Comparison of ENCODE assay signal across 8 cellular contexts in the genomic region with DNA sequence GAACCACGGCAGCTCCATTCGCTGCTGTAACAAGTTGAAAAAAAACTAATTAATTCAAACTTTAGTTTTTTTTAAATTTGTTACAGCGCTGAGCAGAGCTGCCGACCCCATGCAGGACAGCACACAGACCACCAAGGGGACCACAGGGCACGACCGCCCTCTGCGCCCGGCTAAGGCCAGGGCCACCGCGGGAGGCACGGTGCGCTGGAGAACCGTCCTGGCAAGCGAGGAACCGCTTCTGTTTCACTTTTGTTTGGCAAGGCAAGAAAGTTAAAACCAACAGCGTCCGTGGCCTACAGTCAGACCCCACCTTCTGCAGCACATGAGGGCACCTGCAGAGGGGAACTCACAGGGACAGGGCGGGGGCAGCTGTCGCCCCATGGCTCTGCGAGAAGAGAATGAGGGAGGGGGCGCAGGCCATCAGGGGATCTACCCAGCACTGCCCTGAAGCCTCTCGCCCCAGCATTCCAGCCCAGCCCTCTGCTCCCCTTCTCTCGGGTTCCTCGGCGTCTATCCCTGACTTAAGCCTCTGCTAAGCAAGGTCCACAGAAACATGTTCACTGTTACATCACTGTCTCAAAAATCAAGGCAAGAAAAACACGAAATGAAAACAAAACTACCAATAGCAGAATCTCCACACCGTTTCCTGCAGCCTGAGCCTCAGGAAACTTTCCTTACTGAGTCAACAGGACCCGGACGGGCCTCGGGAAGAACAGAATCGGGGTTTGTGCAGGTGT.
DNase-seq lines count a peak whose midpoint lies in the region; ATAC-seq and TF ChIP-seq lines count a peak whose summit lies in the region.

No MANE protein-coding gene starts in this region.

- peak overlapping the region; percentile 84 for H3K27ac Mint-ChIP-seq in activated T-helper 2 cell treated with anti-CD3 and anti-CD28 coated beads, Interferon-gamma antibody, Interleukin-2, Interleukin-4, amounts not matched to agents 10 μg/mL and 5 μg/mL and 100 μg/mL, durations not matched to agents 14 hours and 24 hours and 36 hours

- peak overlapping the region; percentile 82 for H3K4me3 Mint-ChIP-seq in activated T-helper 2 cell treated with anti-CD3 and anti-CD28 coated beads, Interferon-gamma antibody, Interleukin-2, Interleukin-4, amounts not matched to agents 10 μg/mL and 5 μg/mL and 100 μg/mL, durations not matched to agents 14 hours and 24 hours and 36 hours (ENCODE audit: low read depth)

- no peaks in the 10 kb centered on the region for H3K4me1 Mint-ChIP-seq in activated T-helper 2 cell treated with anti-CD3 and anti-CD28 coated beads, Interferon-gamma antibody, Interleukin-2, Interleukin-4, amounts not matched to agents 10 μg/mL and 5 μg/mL and 100 μg/mL, durations not matched to agents 14 hours and 24 hours and 36 hours (ENCODE audit: low read depth)

- H3K27me3 ChIP-seq in GM06990 (replicated peaks; ENCODE audit: control insufficient read depth, insufficient read depth, low read length) (no peaks in the 10 kb centered on the region), stomach (no peaks in the 10 kb centered on the region)

- H3K27me3 Mint-ChIP-seq in activated T-helper 2 cell treated with anti-CD3 and anti-CD28 coated beads, Interferon-gamma antibody, Interleukin-2, Interleukin-4, amounts not matched to agents 10 μg/mL and 5 μg/mL and 100 μg/mL, durations not matched to agents 14 hours and 24 hours and 36 hours (ENCODE audit: low read depth) = no peaks in the 10 kb centered on the region

- H3K4me3 ChIP-seq in GM06990 (replicated peaks; ENCODE audit: low read depth, low read length) (peak overlapping the region; percentile 60), stomach (peak overlapping the region; percentile 32 to 47 (median 38))

- no peak for TF ChIP-seq POLR2A in stomach (IDR thresholded peaks at IDR 0.05)

- H3K9me3 ChIP-seq in stomach = no peaks in the 10 kb centered on the region

- H3K27ac ChIP-seq in stomach = peak overlapping the region; percentile 77 to 88 (median 81)

- 33 to 55% (median 53%) methylated on average over 31 of the region's 31 CpGs for WGBS in stomach, 5 donors

- H3K4me1 ChIP-seq in stomach = peaks cover 7 to 56% (median 22%) of the 10 kb centered on the region in 4 donors

- no peaks in the 10 kb centered on the region for H3K36me3 ChIP-seq in GM06990 (ENCODE audit: control insufficient read depth, insufficient read depth, low read length)
- peaks cover 0 to 22% (median 11%) of the 10 kb centered on the region in 4 donors for H3K36me3 ChIP-seq in stomach

- TF ChIP-seq CTCF in GM06990 (IDR thresholded peaks at IDR 0.05; ENCODE audit: insufficient read depth, low read length, poor library complexity, severe bottlenecking) (no peak), stomach (IDR thresholded peaks at IDR 0.05) (no peak)

- intact Hi-C loops in activated T-helper 2 cell treated with anti-CD3 and anti-CD28 coated beads, Interferon-gamma antibody, Interleukin-2, Interleukin-4, amounts not matched to agents 10 μg/mL and 5 μg/mL and 100 μg/mL, durations not matched to agents 14 hours and 24 hours and 36 hours (cut with micrococcal nuclease) = no loop called here
- intact Hi-C loops in stomach (cut with DNase I; ENCODE audit: low total_unique reads) = no loop called here

- no peak for TF ChIP-seq EP300 in stomach (IDR thresholded peaks at IDR 0.05)

- peaks cover 2% of the 10 kb centered on the region for H3K36me3 Mint-ChIP-seq in activated T-helper 2 cell treated with anti-CD3 and anti-CD28 coated beads, Interferon-gamma antibody, Interleukin-2, Interleukin-4, amounts not matched to agents 10 μg/mL and 5 μg/mL and 100 μg/mL, durations not matched to agents 14 hours and 24 hours and 36 hours (ENCODE audit: low read depth)

- peak; percentile 55 for ATAC-seq in HG03159 (IDR thresholded peaks at IDR 0.05; ENCODE audit: unreplicated experiment)

- peak; percentile 38 for DNase-seq in GM06990 (ENCODE audit: extremely low read depth, insufficient read length)
- DNase-seq in activated T-helper 2 cell treated with anti-CD3 and anti-CD28 coated beads, Interferon-gamma antibody, Interleukin-2, Interleukin-4, amounts not matched to agents 10 μg/mL and 5 μg/mL and 100 μg/mL, durations not matched to agents 14 hours and 24 hours and 36 hours (ENCODE audit: low spot score) = peak; percentile 17
- DNase-seq in hepatic stellate cell (ENCODE audit: low spot score) = peak; percentile 37
- DNase-seq in stomach = peak; percentile 29
- no peak for DNase-seq in NOMO-1 (lab: John Stamatoyannopoulos, UW; ENCODE audit: unreplicated experiment in 2 of 2)
- no peak for DNase-seq in nucleus accumbens (lab: John Stamatoyannopoulos, UW)
- no peak for DNase-seq in DMS 273 (lab: John Stamatoyannopoulos, UW; ENCODE audit: unreplicated experiment)

- H3K9me3 Mint-ChIP-seq in activated T-helper 2 cell treated with anti-CD3 and anti-CD28 coated beads, Interferon-gamma antibody, Interleukin-2, Interleukin-4, amounts not matched to agents 10 μg/mL and 5 μg/mL and 100 μg/mL, durations not matched to agents 14 hours and 24 hours and 36 hours = no peaks in the 10 kb centered on the region

Comparison
In these comparisons a context has a peak if more than half of its experiments do, and no peak if none do; other contexts are left out.
1. DNase-seq: peak in GM06990 (single experiment), activated T-helper 2 cell treated with anti-CD3 and anti-CD28 coated beads, Interferon-gamma antibody, Interleukin-2, Interleukin-4, amounts not matched to agents 10 μg/mL and 5 μg/mL and 100 μg/mL, durations not matched to agents 14 hours and 24 hours and 36 hours (single experiment), hepatic stellate cell (single experiment) and stomach (single experiment); none in NOMO-1 (0 of 2), nucleus accumbens (0 of 56) and DMS 273 (single experiment).